ENCODE assay signal across 1 cellular context in the genomic region with DNA sequence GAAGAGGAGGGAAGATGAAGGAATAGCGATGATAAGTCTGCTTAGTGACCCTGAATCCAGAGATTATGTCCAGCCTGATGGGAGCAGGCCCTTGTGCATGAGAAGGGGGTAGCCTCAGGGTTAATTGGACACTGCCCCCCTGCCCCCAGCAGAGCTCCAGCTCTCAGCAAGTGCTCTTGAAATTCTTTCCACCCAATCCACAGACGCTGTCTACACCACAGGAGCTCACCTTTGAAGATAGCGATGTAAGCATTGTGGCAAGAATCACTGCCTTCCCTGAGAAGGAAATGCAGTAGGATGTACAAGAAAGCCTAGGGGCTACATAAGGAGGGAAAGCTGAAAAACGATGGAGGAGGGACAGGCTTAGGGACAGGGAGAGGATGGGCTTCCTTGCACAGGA.
TF ChIP-seq lines count a peak whose summit lies in the region.

No MANE protein-coding gene starts in this region.

TF ChIP-seq in GM23338, 12 proteins besides CTCF, POLR2A, EP300 and RAD21 (continued from another document):
- TF ChIP-seq, protein P1, sequence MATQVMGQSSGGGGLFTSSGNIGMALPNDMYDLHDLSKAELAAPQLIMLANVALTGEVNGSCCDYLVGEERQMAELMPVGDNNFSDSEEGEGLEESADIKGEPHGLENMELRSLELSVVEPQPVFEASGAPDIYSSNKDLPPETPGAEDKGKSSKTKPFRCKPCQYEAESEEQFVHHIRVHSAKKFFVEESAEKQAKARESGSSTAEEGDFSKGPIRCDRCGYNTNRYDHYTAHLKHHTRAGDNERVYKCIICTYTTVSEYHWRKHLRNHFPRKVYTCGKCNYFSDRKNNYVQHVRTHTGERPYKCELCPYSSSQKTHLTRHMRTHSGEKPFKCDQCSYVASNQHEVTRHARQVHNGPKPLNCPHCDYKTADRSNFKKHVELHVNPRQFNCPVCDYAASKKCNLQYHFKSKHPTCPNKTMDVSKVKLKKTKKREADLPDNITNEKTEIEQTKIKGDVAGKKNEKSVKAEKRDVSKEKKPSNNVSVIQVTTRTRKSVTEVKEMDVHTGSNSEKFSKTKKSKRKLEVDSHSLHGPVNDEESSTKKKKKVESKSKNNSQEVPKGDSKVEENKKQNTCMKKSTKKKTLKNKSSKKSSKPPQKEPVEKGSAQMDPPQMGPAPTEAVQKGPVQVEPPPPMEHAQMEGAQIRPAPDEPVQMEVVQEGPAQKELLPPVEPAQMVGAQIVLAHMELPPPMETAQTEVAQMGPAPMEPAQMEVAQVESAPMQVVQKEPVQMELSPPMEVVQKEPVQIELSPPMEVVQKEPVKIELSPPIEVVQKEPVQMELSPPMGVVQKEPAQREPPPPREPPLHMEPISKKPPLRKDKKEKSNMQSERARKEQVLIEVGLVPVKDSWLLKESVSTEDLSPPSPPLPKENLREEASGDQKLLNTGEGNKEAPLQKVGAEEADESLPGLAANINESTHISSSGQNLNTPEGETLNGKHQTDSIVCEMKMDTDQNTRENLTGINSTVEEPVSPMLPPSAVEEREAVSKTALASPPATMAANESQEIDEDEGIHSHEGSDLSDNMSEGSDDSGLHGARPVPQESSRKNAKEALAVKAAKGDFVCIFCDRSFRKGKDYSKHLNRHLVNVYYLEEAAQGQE (IDR thresholded peaks at IDR 0.05; ENCODE audit: unreplicated experiment), result no peak
- TF ChIP-seq, protein P2, sequence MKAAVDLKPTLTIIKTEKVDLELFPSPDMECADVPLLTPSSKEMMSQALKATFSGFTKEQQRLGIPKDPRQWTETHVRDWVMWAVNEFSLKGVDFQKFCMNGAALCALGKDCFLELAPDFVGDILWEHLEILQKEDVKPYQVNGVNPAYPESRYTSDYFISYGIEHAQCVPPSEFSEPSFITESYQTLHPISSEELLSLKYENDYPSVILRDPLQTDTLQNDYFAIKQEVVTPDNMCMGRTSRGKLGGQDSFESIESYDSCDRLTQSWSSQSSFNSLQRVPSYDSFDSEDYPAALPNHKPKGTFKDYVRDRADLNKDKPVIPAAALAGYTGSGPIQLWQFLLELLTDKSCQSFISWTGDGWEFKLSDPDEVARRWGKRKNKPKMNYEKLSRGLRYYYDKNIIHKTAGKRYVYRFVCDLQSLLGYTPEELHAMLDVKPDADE (IDR thresholded peaks at IDR 0.05), result no peak
- TF ChIP-seq STAT1 (IDR thresholded peaks at IDR 0.05; ENCODE audit: unreplicated experiment), result no peak
- TF ChIP-seq ZNF114 (CRISPR knock-in tag; IDR thresholded peaks at IDR 0.05), result no peak
- TF ChIP-seq JUNB (IDR thresholded peaks at IDR 0.05; ENCODE audit: unreplicated experiment), result no peak
- no peak for TF ChIP-seq ZNF331 (CRISPR knock-in tag; IDR thresholded peaks at IDR 0.05; ENCODE audit: low read depth)
